10 cellular contexts compared by ENCODE assay signal in genomic region chr16:81718637-81719036, GRCh38.
A peak's percentile ranks its signal among the peaks of the same experiment; 100 is the strongest.
DNase-seq lines count a peak whose midpoint lies in the region; FAIRE-seq and TF ChIP-seq lines count a peak whose summit lies in the region.
"Had no signal": no experiment of that assay in that cellular context is flagged by ENCODE, and none has a peak within 500 bp of the region (broad histone marks: within the 10 kb centered on the region; RNA-seq: fewer than 3 reads in every experiment).

No MANE protein-coding gene starts in this region.

- DNase-seq in AML-193 (lab: John Stamatoyannopoulos, UW) (peak; percentile 36 to 51), KBM-7 (peak; percentile 74), keratinocyte (ENCODE audit: low read depth, low spot score) (no peak), HK-2 (ENCODE audit: unreplicated experiment) (no peak), SHP77 treated with DMSO at 0.1 percent for 48 hours (lab: John Stamatoyannopoulos, UW) (no peak), HT-29 (ENCODE audit: low spot score) (no peak), posterior cingulate gyrus (no peak)
- DNase-seq in activated CD4-positive, alpha-beta memory T cell treated with anti-CD3 and anti-CD28 coated beads for 36 hours = peak; percentile 35
- DNase-seq: dorsolateral prefrontal cortex, heart left ventricle had no signal

- no peaks in the 10 kb centered on the region for H3K36me3 Mint-ChIP-seq in activated CD4-positive, alpha-beta memory T cell treated with anti-CD3 and anti-CD28 coated beads for 36 hours

- peak overlapping the region; percentile 41 for H3K9ac ChIP-seq in keratinocyte (ENCODE audit: control insufficient read depth, extremely low read depth, insufficient read depth, low read length)

- intact Hi-C loops in activated CD4-positive, alpha-beta memory T cell treated with anti-CD3 and anti-CD28 coated beads for 36 hours (cut with micrococcal nuclease) = loop anchor here (5.0 kb wide), 3 partner anchors 276 to 711 kb away; partner anchors contain the start of genes CENPN, CMC2, CMIP and GAN
- intact Hi-C loops in posterior cingulate gyrus (cut with DNase I) = no loop called here

- no peak for FAIRE-seq in keratinocyte (lab: Jason Lieb, UNC)

- H3K9me3 Mint-ChIP-seq in activated CD4-positive, alpha-beta memory T cell treated with anti-CD3 and anti-CD28 coated beads for 36 hours = peaks cover 11% of the 10 kb centered on the region

- H3K36me3 ChIP-seq in keratinocyte (ENCODE audit: control insufficient read depth in 2 of 2, extremely low read depth in 1 of 2, insufficient read depth in 2 of 2, low read length in 2 of 2) = no peaks in the 10 kb centered on the region
- H3K36me3 ChIP-seq: heart left ventricle had no signal

- no peaks in the 10 kb centered on the region for H3K27me3 Mint-ChIP-seq in activated CD4-positive, alpha-beta memory T cell treated with anti-CD3 and anti-CD28 coated beads for 36 hours

- CTCF ChIA-PET in activated CD4-positive, alpha-beta memory T cell treated with anti-CD3 and anti-CD28 coated beads for 36 hours (lab: Charles Lee) = interaction anchor here (0.7 to 3.6 kb wide), 8 partner anchors 11 to 457 kb away, joined by 3 to 30 read pairs (median 4); no protein-coding TSS in a partner anchor

- no peak for TF ChIP-seq CTCF in keratinocyte (optimal IDR thresholded peaks at IDR 0.05 in 1 of 3, IDR thresholded peaks at IDR 0.05 in 1 of 3, conservative IDR thresholded peaks at IDR 0.05 in 1 of 3; ENCODE audit: extremely low read depth in 1 of 3, insufficient read depth in 2 of 3, low read length in 3 of 3)

- no peaks in the 10 kb centered on the region for H4K20me1 ChIP-seq in keratinocyte (ENCODE audit: control insufficient read depth, extremely low read depth, insufficient read depth, low read length)

- H3K4me3 Mint-ChIP-seq in activated CD4-positive, alpha-beta memory T cell treated with anti-CD3 and anti-CD28 coated beads for 36 hours = peak overlapping the region; percentile 58

- peak overlapping the region; percentile 88 for H2AFZ ChIP-seq in keratinocyte (ENCODE audit: control insufficient read depth, low read length)

- POLR2A ChIA-PET in activated CD4-positive, alpha-beta memory T cell treated with anti-CD3 and anti-CD28 coated beads for 36 hours (lab: Charles Lee) = no interaction called here

- H3K4me1 Mint-ChIP-seq in activated CD4-positive, alpha-beta memory T cell treated with anti-CD3 and anti-CD28 coated beads for 36 hours (ENCODE audit: low read depth) = peaks cover 47% of the 10 kb centered on the region

- peak overlapping the region; percentile 79 for H3K4me2 ChIP-seq in keratinocyte (ENCODE audit: control insufficient read depth, extremely low read depth, insufficient read depth, low read depth, low read length)

- H3K4me1 ChIP-seq in keratinocyte (ENCODE audit: control insufficient read depth, extremely low read depth, insufficient read depth, low read length) = peaks cover 20% of the 10 kb centered on the region

- H3K27ac Mint-ChIP-seq in activated CD4-positive, alpha-beta memory T cell treated with anti-CD3 and anti-CD28 coated beads for 36 hours = peak overlapping the region; percentile 87

- H3K79me2 ChIP-seq in keratinocyte (ENCODE audit: control insufficient read depth, insufficient read depth, low read length) = no peaks in the 10 kb centered on the region

- H3K27me3 ChIP-seq in keratinocyte (ENCODE audit: control insufficient read depth, extremely low read depth, insufficient read depth, low read length) = no peaks in the 10 kb centered on the region
- H3K27me3 ChIP-seq: dorsolateral prefrontal cortex had no signal

- in situ Hi-C loops in KBM-7 (cut with MboI; ENCODE audit: low pct_unique_long_range_greater_than_20kb, low sequenced_read_pairs) = loop anchor here (25.0 kb wide), 1 partner anchor 331 kb away; no protein-coding TSS in a partner anchor

- H3K9me1 ChIP-seq in keratinocyte (ENCODE audit: control insufficient read depth, extremely low read depth, insufficient read depth, low read length) = no peaks in the 10 kb centered on the region

- H3K27ac ChIP-seq in keratinocyte (ENCODE audit: control insufficient read depth, insufficient read depth, low read length) = peak overlapping the region; percentile 74
- H3K27ac ChIP-seq: dorsolateral prefrontal cortex had no signal

- H3K9me3 ChIP-seq in keratinocyte (ENCODE audit: control insufficient read depth, low read depth, low read length) = no peaks in the 10 kb centered on the region

- dilution Hi-C loops in keratinocyte (cut with MboI; ENCODE audit: extremely low pct_ligation_motif_present, low sequenced_read_pairs) = no loop called here

- peak overlapping the region in 1 of 3 experiments; percentile 39 for H3K4me3 ChIP-seq in keratinocyte (ENCODE audit: control insufficient read depth in 2 of 3, extremely low read depth in 1 of 3, insufficient read depth in 2 of 3, low read depth in 1 of 3, low read length in 3 of 3)
- H3K4me3 ChIP-seq: dorsolateral prefrontal cortex had no signal

Comparison
In these comparisons a context has a peak if more than half of its experiments do, and no peak if none do; other contexts are left out.
1. DNase-seq: peak in AML-193 (2 of 2), KBM-7 (single experiment) and activated CD4-positive, alpha-beta memory T cell treated with anti-CD3 and anti-CD28 coated beads for 36 hours (single experiment); none in keratinocyte (single experiment), HK-2 (single experiment), SHP77 treated with DMSO at 0.1 percent for 48 hours (single experiment), HT-29 (single experiment) and posterior cingulate gyrus (0 of 10).